In the genomic region with DNA sequence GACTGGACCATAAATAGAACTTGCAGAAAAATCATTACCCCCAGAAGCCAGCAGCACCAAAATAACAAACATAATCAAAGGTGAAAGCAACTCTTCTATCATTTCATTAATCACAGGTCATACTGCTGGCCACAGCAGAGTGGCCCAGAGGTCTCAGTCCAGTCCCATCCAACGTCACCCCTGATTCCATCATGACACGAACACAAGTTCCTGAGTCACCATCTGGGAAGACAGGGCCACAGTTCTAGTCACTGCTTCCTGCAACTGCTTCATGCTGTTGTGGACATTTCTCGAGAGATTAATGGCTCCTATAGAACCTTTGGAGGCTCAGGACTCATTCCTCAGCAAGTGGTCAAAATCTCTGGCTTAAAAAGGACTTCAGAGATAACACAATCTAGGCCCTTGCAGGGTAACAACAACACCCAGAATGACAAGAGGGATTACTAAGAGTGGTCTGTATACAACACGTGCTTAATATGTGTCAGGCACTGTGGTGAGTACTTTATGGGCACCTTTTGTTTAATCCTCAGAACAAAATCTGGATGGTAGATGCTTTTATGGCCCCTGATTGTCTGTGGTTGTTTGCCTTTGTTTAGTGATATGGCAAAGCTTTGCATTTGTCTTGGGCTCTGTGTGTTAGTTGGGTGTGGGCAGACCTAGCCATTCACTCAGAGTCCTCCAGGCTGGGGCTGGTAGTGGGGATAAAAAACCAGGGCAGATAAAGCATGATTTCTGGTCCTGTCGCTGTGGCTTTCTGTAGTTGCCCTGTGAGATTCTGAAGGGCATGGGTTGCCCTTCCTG, we compare ENCODE assay signal across 21 cellular contexts.
DNase-seq lines count a peak whose midpoint lies in the region; ATAC-seq, FAIRE-seq and TF ChIP-seq lines count a peak whose summit lies in the region.
"Had no signal": no experiment of that assay in that cellular context is flagged by ENCODE, and none has a peak within 500 bp of the region (broad histone marks: within the 10 kb centered on the region; RNA-seq: fewer than 3 reads in every experiment).

No MANE protein-coding gene starts in this region.

- H3K9me3 ChIP-seq in right lobe of liver (no peaks in the 10 kb centered on the region), HepG2 (ENCODE audit: low read length) (no peaks in the 10 kb centered on the region), endodermal cell (ENCODE audit: control insufficient read depth, low read length) (no peaks in the 10 kb centered on the region)
- H3K9me3 ChIP-seq: Caco-2, MG63 had no signal

- H3K4me1 ChIP-seq in right lobe of liver (no peaks in the 10 kb centered on the region), HepG2 (ENCODE audit: insufficient read depth, low read length) (peaks cover 7% of the 10 kb centered on the region), endodermal cell (ENCODE audit: control insufficient read depth, insufficient read depth, low read length) (no peaks in the 10 kb centered on the region)
- H3K4me1 ChIP-seq: Caco-2 had no signal

- H3K4me3 Mint-ChIP-seq in endodermal cell (no peak overlapping the region), osteocyte (ENCODE audit: unreplicated experiment) (no peak overlapping the region)
- H3K4me3 Mint-ChIP-seq: CD14-positive monocyte had no signal

- TF ChIP-seq EP300 in HepG2 (IDR thresholded peaks at IDR 0.05; ENCODE audit: low read depth in 2 of 2, low read length in 2 of 2) (no peak), HepG2 (CRISPR knock-in tag; IDR thresholded peaks at IDR 0.05; ENCODE audit: borderline replicate concordance) (no peak)

- H3K9ac ChIP-seq in HepG2 (ENCODE audit: insufficient read depth, low read depth, low read length) (no peak overlapping the region), endodermal cell (ENCODE audit: extremely low read depth, low read length, poor library complexity, severe bottlenecking) (no peak overlapping the region)

- peaks cover 23% of the 10 kb centered on the region for H3K4me1 Mint-ChIP-seq in endodermal cell
- H3K4me1 Mint-ChIP-seq in osteocyte (ENCODE audit: unreplicated experiment): no peaks in the 10 kb centered on the region
- H3K4me1 Mint-ChIP-seq: CD14-positive monocyte had no signal

- no TSS peak for BruUV-seq in HepG2 (replicated peaks; lab: Mats Ljungman, UMichigan)

- ATAC-seq in right lobe of liver: peak in 1 of 4 donors; percentile 13
- ATAC-seq in HepG2: no peak
- ATAC-seq in HG02798 (IDR thresholded peaks at IDR 0.05; ENCODE audit: poor library complexity, unreplicated experiment): no peak
- ATAC-seq in HG03045 (IDR thresholded peaks at IDR 0.05; ENCODE audit: unreplicated experiment): no peak
- ATAC-seq: HCT116 had no signal

- H2AFZ ChIP-seq in HepG2 (ENCODE audit: low read length): no peak overlapping the region
- H2AFZ ChIP-seq: PC-9 had no signal

- TF ChIP-seq POLR2A in right lobe of liver (IDR thresholded peaks at IDR 0.05) (no peak), HepG2 (IDR thresholded peaks at IDR 0.05; ENCODE audit: insufficient read depth in 1 of 2, low read depth in 2 of 2, low read length in 2 of 2) (no peak)

- peak in 2 of 3 donors; percentile 9 to 11 for DNase-seq in right lobe of liver
- DNase-seq in HepG2 (ENCODE audit: low spot score): no peak
- DNase-seq in endodermal cell: peak; percentile 56
- DNase-seq in osteocyte (ENCODE audit: extremely low spot score, unreplicated experiment): peak; percentile 13
- DNase-seq in GOT3 (lab: John Stamatoyannopoulos, UW): no peak
- no peak for DNase-seq in activated gamma-delta T cell (lab: John Stamatoyannopoulos, UW)
- DNase-seq: Caco-2, DMS53, Karpas-422, MG63, NCI-H1092, NCI-H1694, NCI-H510A treated with DMSO at 0.1 percent for 48 hours, NCI-H82, PC-9, Right ventricle myocardium superior had no signal

- H3K27ac ChIP-seq in right lobe of liver (no peak overlapping the region), HepG2 (ENCODE audit: extremely low read length, insufficient read depth, low read length) (no peak overlapping the region), endodermal cell (ENCODE audit: low read depth, low read length) (no peak overlapping the region)
- H3K27ac ChIP-seq: PC-9, SK-N-MC had no signal

- H3K27me3 ChIP-seq in right lobe of liver: no peaks in the 10 kb centered on the region
- H3K27me3 ChIP-seq in HepG2 (ENCODE audit: control insufficient read depth in 1 of 2, insufficient read depth in 2 of 2, low read length in 2 of 2): peaks cover 3 to 22% of the 10 kb centered on the region in 2 experiments; a peak in 3 of 5 replicates
- H3K27me3 ChIP-seq in endodermal cell (ENCODE audit: control insufficient read depth, insufficient read depth, low read length, poor library complexity, severe bottlenecking): peaks cover 23% of the 10 kb centered on the region
- H3K27me3 ChIP-seq: MG63 had no signal

- FAIRE-seq in HepG2 (lab: Jason Lieb, UNC): no peak

- intact Hi-C loops in right lobe of liver (cut with DNase I): no loop called here
- intact Hi-C loops in HepG2 (cut with micrococcal nuclease; ENCODE audit: unreplicated experiment): no loop called here

- H3K4me3 ChIP-seq in right lobe of liver (no peak overlapping the region), HepG2 (replicated peaks in 1 of 3; ENCODE audit: insufficient read depth in 1 of 3, low read depth in 2 of 3, low read length in 3 of 3) (no peak overlapping the region), endodermal cell (ENCODE audit: low read length) (no peak overlapping the region)
- H3K4me3 ChIP-seq: MG63, PC-9, SK-N-MC had no signal

- H3K9me3 Mint-ChIP-seq in endodermal cell (no peaks in the 10 kb centered on the region), osteocyte (ENCODE audit: unreplicated experiment) (no peaks in the 10 kb centered on the region)
- H3K9me3 Mint-ChIP-seq: CD14-positive monocyte had no signal

- no peak overlapping the region for H3K4me2 ChIP-seq in HepG2 (ENCODE audit: low read depth, low read length)
- H3K4me2 ChIP-seq: PC-9 had no signal

- H3K27me3 Mint-ChIP-seq in endodermal cell (ENCODE audit: insufficient read depth) (peaks cover 7% of the 10 kb centered on the region), osteocyte (ENCODE audit: unreplicated experiment) (no peaks in the 10 kb centered on the region)

- POLR2A ChIA-PET in HepG2 (lab: Yijun Ruan, JAX): no interaction called here

- CTCF ChIA-PET in HepG2 (lab: Yijun Ruan, JAX; ENCODE audit: low intra/inter-chr PET ratio, low total read pairs): no interaction called here

- no peak overlapping the region for H3K27ac Mint-ChIP-seq in endodermal cell
- no peak overlapping the region for H3K27ac Mint-ChIP-seq in osteocyte (ENCODE audit: unreplicated experiment)
- H3K27ac Mint-ChIP-seq: CD14-positive monocyte had no signal

- no peaks in the 10 kb centered on the region for H4K20me1 ChIP-seq in HepG2 (ENCODE audit: insufficient read depth, low read length)

- in situ Hi-C loops in HepG2 (cut with HindIII; ENCODE audit: extremely low pct_ligation_motif_present, low pct_unique_long_range_greater_than_20kb): no loop called here

- H3K36me3 ChIP-seq in right lobe of liver (no peaks in the 10 kb centered on the region), HepG2 (replicated peaks in 1 of 2; ENCODE audit: control insufficient read depth in 1 of 2, insufficient read depth in 2 of 2, low read length in 2 of 2) (no peaks in the 10 kb centered on the region), endodermal cell (ENCODE audit: control insufficient read depth, insufficient read depth, low read length) (no peaks in the 10 kb centered on the region)
- H3K36me3 ChIP-seq: MG63 had no signal

- no peak for TF ChIP-seq RAD21 in HepG2 (CRISPR knock-in tag; IDR thresholded peaks at IDR 0.05)

- H3K36me3 Mint-ChIP-seq in endodermal cell (ENCODE audit: low read depth) (no peaks in the 10 kb centered on the region), osteocyte (ENCODE audit: unreplicated experiment) (no peaks in the 10 kb centered on the region)
- H3K36me3 Mint-ChIP-seq: CD14-positive monocyte had no signal

- H3K79me2 ChIP-seq in HepG2 (ENCODE audit: insufficient read depth, low read length): no peaks in the 10 kb centered on the region

- TF ChIP-seq CTCF in right lobe of liver (IDR thresholded peaks at IDR 0.05) (no peak), HepG2 (CRISPR knock-in tag; IDR thresholded peaks at IDR 0.05) (no peak), endodermal cell (conservative IDR thresholded peaks at IDR 0.05) (no peak), osteocyte (IDR thresholded peaks at IDR 0.05) (no peak)

- whole genome bisulfite sequencing in right lobe of liver (ENCODE audit: insufficient coverage, low coverage, low lambda C conversion rate, missing lambda C conversion rate): 88% methylated on average over 5 of the region's 5 CpGs
- WGBS in HepG2 (ENCODE audit: low lambda C conversion rate): 22% methylated on average over 4 of the region's 5 CpGs
- 86 to 89% methylated on average over 5 of the region's 5 CpGs for WGBS in endodermal cell (ENCODE audit: insufficient coverage in 1 of 2, insufficient read length in 1 of 2), 2 experiments

TF ChIP-seq in HepG2, 621 proteins besides CTCF, POLR2A, EP300 and RAD21:
- no peak for TF ChIP-seq IKZF4 (CRISPR knock-in tag; IDR thresholded peaks at IDR 0.05; ENCODE audit: borderline replicate concordance, low read depth, not compliant biosample characterization)

Comparison
In these comparisons a context has a peak if more than half of its experiments do, and no peak if none do; other contexts are left out.
1. DNase-seq: peak in right lobe of liver (2 of 3), endodermal cell (single experiment) and osteocyte (single experiment); none in HepG2 (single experiment), GOT3 (single experiment) and activated gamma-delta T cell (single experiment).